9 cellular contexts compared by ENCODE assay signal in the genomic region with DNA sequence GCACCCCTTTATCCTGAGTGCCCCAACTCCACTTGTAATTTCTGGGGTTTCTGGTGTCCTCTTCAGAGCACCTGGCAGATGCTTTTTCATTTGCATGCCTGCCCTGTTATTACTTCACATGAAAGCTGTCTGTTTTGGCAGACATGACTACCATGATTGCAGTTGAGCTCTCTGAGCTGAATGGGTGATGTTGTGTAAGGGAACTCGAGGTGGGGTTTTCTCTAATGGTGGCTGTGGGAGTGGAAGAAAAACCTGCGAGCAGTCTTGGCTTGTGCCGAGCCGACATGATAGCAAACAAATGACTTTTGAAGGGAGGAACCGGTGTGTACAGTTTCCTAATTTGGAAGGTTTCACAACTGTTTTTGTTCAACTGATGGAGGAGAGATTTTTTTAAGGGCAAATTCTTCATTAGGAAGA.
A peak's percentile ranks its signal among the peaks of the same experiment; 100 is the strongest.
DNase-seq lines count a peak whose midpoint lies in the region; ATAC-seq and TF ChIP-seq lines count a peak whose summit lies in the region.
"Had no signal": no experiment of that assay in that cellular context is flagged by ENCODE, and none has a peak within 500 bp of the region (broad histone marks: within the 10 kb centered on the region; RNA-seq: fewer than 3 reads in every experiment).

No MANE protein-coding gene starts in this region.

- H4K20me1 ChIP-seq in Karpas-422 (ENCODE audit: insufficient read depth, low read depth, low read length): no peaks in the 10 kb centered on the region; the same call in 1 of the 2 replicates

- H3K9me3 ChIP-seq in Karpas-422 (ENCODE audit: low read length): no peaks in the 10 kb centered on the region
- H3K9me3 ChIP-seq in body of pancreas: no peaks in the 10 kb centered on the region

- TF ChIP-seq POLR2A in body of pancreas (IDR thresholded peaks at IDR 0.05): no peak

- TF ChIP-seq CTCF in body of pancreas (IDR thresholded peaks at IDR 0.05): no peak

- peaks cover 33% of the 10 kb centered on the region for H3K4me1 ChIP-seq in Karpas-422 (ENCODE audit: low read length)
- peaks cover 25% of the 10 kb centered on the region for H3K4me1 ChIP-seq in body of pancreas

- H3K9me2 ChIP-seq in Karpas-422 (replicated peaks; ENCODE audit: insufficient read depth, low read length): no peaks in the 10 kb centered on the region

- DNase-seq in Karpas-422 (peak; percentile 61), body of pancreas (no peak), iris pigment epithelial cell (ENCODE audit: low read depth) (peak; percentile 80), superior temporal gyrus (ENCODE audit: extremely low spot score) (peak; percentile 61), dermis blood vessel endothelial cell (no peak), T-helper 2 cell (no peak), NCI-H1436 (lab: John Stamatoyannopoulos, UW) (no peak)
- DNase-seq in stimulated activated CD4-positive, alpha-beta T cell treated with anti-CD3 and anti-CD28 coated beads, Interleukin-4, amount 100 ng/mL, for 4 hours: no peak
- DNase-seq: T-helper 1 cell had no signal

- H3K36me3 ChIP-seq in Karpas-422 (ENCODE audit: insufficient read depth, low read length) (no peaks in the 10 kb centered on the region), body of pancreas (replicated peaks in 1 of 2; ENCODE audit: insufficient read depth in 1 of 2, low read depth in 2 of 2) (no peaks in the 10 kb centered on the region)

- H3K79me2 ChIP-seq in Karpas-422 (ENCODE audit: low read length): no peaks in the 10 kb centered on the region

- peak overlapping the region; percentile 59 for H3K4me2 ChIP-seq in Karpas-422 (ENCODE audit: low read depth, low read length, poor library complexity, severe bottlenecking)

- H3K27ac ChIP-seq in Karpas-422 (ENCODE audit: low read length): peak overlapping the region; percentile 62
- peak overlapping the region in 3 of 4 donors; percentile 58 to 78 (median 71) for H3K27ac ChIP-seq in body of pancreas

- 51 to 56% methylated on average over 5 of the region's 5 CpGs for WGBS in body of pancreas, 2 donors

- peak overlapping the region; percentile 29; the same call in 1 of the 2 replicates for H3K4me3 ChIP-seq in Karpas-422 (ENCODE audit: low read length)
- no peak overlapping the region for H3K4me3 ChIP-seq in body of pancreas

- intact Hi-C loops in body of pancreas (cut with DNase I): no loop called here

- H3K27me3 ChIP-seq in Karpas-422 (ENCODE audit: low read length): no peaks in the 10 kb centered on the region
- no peaks in the 10 kb centered on the region for H3K27me3 ChIP-seq in body of pancreas

- ATAC-seq in body of pancreas: no peak

- H2AFZ ChIP-seq in Karpas-422 (ENCODE audit: low read length): no peak overlapping the region; the same call in 1 of the 2 replicates

- peak overlapping the region; percentile 52 for H3K9ac ChIP-seq in Karpas-422 (ENCODE audit: low read length)

Comparison
In these comparisons a context has a peak if more than half of its experiments do, and no peak if none do; other contexts are left out.
1. DNase-seq: peak in Karpas-422 (single experiment), iris pigment epithelial cell (single experiment) and superior temporal gyrus (single experiment); none in body of pancreas (0 of 4), stimulated activated CD4-positive, alpha-beta T cell treated with anti-CD3 and anti-CD28 coated beads, Interleukin-4, amount 100 ng/mL, for 4 hours (0 of 2), dermis blood vessel endothelial cell (single experiment), T-helper 2 cell (0 of 5) and NCI-H1436 (single experiment).